In genomic region chr18:24459772-24460171, GRCh38 we compare ENCODE assay signal across 27 cellular contexts. TPM values are rescaled to one million over a fixed set of nuclear protein-coding genes. Genes with fewer than 3 reads are reported as not detected.
"Had no signal": no experiment of that assay in that cellular context is flagged by ENCODE, and none has a peak within 500 bp of the region (broad histone marks: within the 10 kb centered on the region; RNA-seq: fewer than 3 reads in every experiment).

No MANE protein-coding gene starts in this region.

- H3K27me3 Mint-ChIP-seq: activated B cell treated with CpG ODN at 0.5 μM for 24 hours; activated CD4-positive, alpha-beta T cell treated with anti-CD3 and anti-CD28 coated beads for 36 hours; stimulated activated naive B cell treated with anti-CD40 and anti-IgM and Interleukin-4, amounts not matched to agents 10 μg/mL and 1 μg/mL and 100 μg/mL, for 72 hours had no signal

- H3K4me1 Mint-ChIP-seq: activated B cell treated with CpG ODN at 0.5 μM for 24 hours, immature natural killer cell, naive B cell had no signal

- H3K9me3 Mint-ChIP-seq: activated B cell treated with CpG ODN at 0.5 μM for 24 hours; activated CD4-positive, alpha-beta memory T cell treated with anti-CD3 and anti-CD28 coated beads for 36 hours; activated naive CD4-positive, alpha-beta T cell treated with anti-CD3 and anti-CD28 coated beads, Interleukin-2, amount 10 ng/mL, durations not matched to agents 7 days and 5 days; activated T-cell treated with anti-CD3 and anti-CD28 coated beads, Interleukin-2, amount 50 U/mL, for 72 hours; immature natural killer cell; neural crest cell; stimulated activated naive B cell treated with anti-CD40 and anti-IgM and Interleukin-4, amounts not matched to agents 10 μg/mL and 1 μg/mL and 100 μg/mL, for 72 hours had no signal

- H3K27ac Mint-ChIP-seq: activated B cell treated with CpG ODN at 0.5 μM for 24 hours; activated CD4-positive, alpha-beta memory T cell treated with anti-CD3 and anti-CD28 coated beads for 36 hours; activated CD4-positive, alpha-beta T cell treated with anti-CD3 and anti-CD28 coated beads for 36 hours; activated naive CD4-positive, alpha-beta T cell treated with anti-CD3 and anti-CD28 coated beads, Interleukin-2, amount 10 ng/mL, durations not matched to agents 7 days and 5 days; activated T-cell treated with anti-CD3 and anti-CD28 coated beads, Interleukin-2, amount 50 U/mL, for 72 hours; brain; immature natural killer cell; stimulated activated naive B cell treated with anti-CD40 and anti-IgM and Interleukin-4, amounts not matched to agents 10 μg/mL and 1 μg/mL and 100 μg/mL, for 72 hours had no signal

- ATAC-seq: left lung; stimulated activated naive B cell treated with anti-CD40 and anti-IgM and Interleukin-4, amounts not matched to agents 10 μg/mL and 1 μg/mL and 100 μg/mL, for 72 hours had no signal

- H3K4me3 Mint-ChIP-seq: activated B cell treated with CpG ODN at 0.5 μM for 24 hours; activated CD4-positive, alpha-beta memory T cell treated with anti-CD3 and anti-CD28 coated beads for 36 hours; activated CD4-positive, alpha-beta T cell treated with anti-CD3 and anti-CD28 coated beads for 36 hours; activated naive CD4-positive, alpha-beta T cell treated with anti-CD3 and anti-CD28 coated beads, Interleukin-2, amount 10 ng/mL, durations not matched to agents 7 days and 5 days; brain; immature natural killer cell; naive B cell; neural crest cell; stimulated activated naive B cell treated with anti-CD40 and anti-IgM and Interleukin-4, amounts not matched to agents 10 μg/mL and 1 μg/mL and 100 μg/mL, for 72 hours had no signal

- DNase-seq: activated B cell treated with CpG ODN at 0.5 μM for 24 hours; activated CD4-positive, alpha-beta memory T cell treated with anti-CD3 and anti-CD28 coated beads for 36 hours; activated CD4-positive, alpha-beta T cell treated with anti-CD3 and anti-CD28 coated beads for 36 hours; activated effector memory CD4-positive, alpha-beta T cell treated with anti-CD3 and anti-CD28 coated beads, Interleukin-2, amount 50 U/mL, for 16 hours; activated naive CD4-positive, alpha-beta T cell treated with anti-CD3 and anti-CD28 coated beads, Interleukin-2, amount 10 ng/mL, durations not matched to agents 7 days and 5 days; activated T-cell treated with anti-CD3 and anti-CD28 coated beads, Interleukin-2, amount 50 U/mL, for 72 hours; aorta; effector CD4-positive, alpha-beta T cell; foreskin melanocyte; immature natural killer cell; left lung; naive B cell; sigmoid colon; stimulated activated CD4-positive, alpha-beta T cell treated with anti-CD3 and anti-CD28 coated beads, Interleukin-2, amount 100 ng/mL, for 48 hours; stimulated activated CD8-positive, alpha-beta memory T cell treated with anti-CD3 and anti-CD28 coated beads, Interleukin-4, amount 100 ng/mL, for 48 hours; stimulated activated naive B cell treated with anti-CD40 and anti-IgM and Interleukin-4, amounts not matched to agents 10 μg/mL and 1 μg/mL and 100 μg/mL, for 72 hours; transverse colon; uterus had no signal

RNA-seq across cellular contexts. Expression of gene HRH4, which starts 0.7 kb away (rescaled TPM):
- total RNA-seq: activated B cell treated with CpG ODN at 0.5 μM for 24 hours, chondrocyte, hepatocyte, kidney epithelial cell, mucosa of gallbladder, posterior vena cava, smooth muscle cell, temporal lobe, transverse colon had no signal
- polyA plus RNA-seq: hepatocyte, immature natural killer cell, smooth muscle cell had no signal
